ENCODE assay signal across 10 cellular contexts in the genomic region with DNA sequence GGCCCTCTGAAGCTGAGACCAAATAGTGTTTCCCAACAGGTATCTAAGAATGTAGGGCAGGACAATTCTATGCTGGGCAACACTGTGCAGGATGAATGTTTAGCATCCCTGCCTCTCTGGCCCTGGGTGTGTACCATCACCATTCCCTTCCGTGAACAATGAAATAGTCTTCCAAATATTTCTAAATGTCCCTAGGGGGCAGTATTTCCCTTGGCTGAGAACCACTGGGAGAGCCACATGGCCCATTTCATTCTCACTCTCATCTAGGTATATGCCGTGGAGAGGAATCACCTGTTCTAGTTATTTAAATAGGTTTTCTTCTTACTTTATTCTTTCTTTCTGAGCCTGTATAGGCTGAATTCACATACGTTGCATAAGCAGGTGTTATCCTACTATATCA.
DNase-seq lines count a peak whose midpoint lies in the region; ATAC-seq, FAIRE-seq and TF ChIP-seq lines count a peak whose summit lies in the region.
"Had no signal": no experiment of that assay in that cellular context is flagged by ENCODE, and none has a peak within 500 bp of the region (broad histone marks: within the 10 kb centered on the region; RNA-seq: fewer than 3 reads in every experiment).

No MANE protein-coding gene starts in this region.

- 59 to 65% (median 60%) methylated on average over 3 of the region's 3 CpGs for WGBS in small intestine, 3 donors

- TF ChIP-seq CTCF in dorsolateral prefrontal cortex (IDR thresholded peaks at IDR 0.05 in 54 of 56, conservative IDR thresholded peaks at IDR 0.05 in 2 of 56; ENCODE audit: low read depth in 1 of 56, partially characterized antibody in 56 of 56): peak in 55 of 56 donors; percentile 20 to 69 (median 53)

- DNase-seq in NCI-H2171 treated with DMSO at 0.1 percent for 48 hours (lab: John Stamatoyannopoulos, UW) (peak; percentile 10), NCI-H2171 (lab: John Stamatoyannopoulos, UW) (no peak), NCI-H2196 treated with DMSO at 0.1 percent for 48 hours (lab: John Stamatoyannopoulos, UW; ENCODE audit: unreplicated experiment) (peak; percentile 45), dorsolateral prefrontal cortex (peak in 1 of 10 donors; percentile 29), small intestine (peak; percentile 16), foreskin melanocyte (no peak)
- DNase-seq: activated T-cell treated with anti-CD3 and anti-CD28 coated beads, Interleukin-2, amount 50 U/mL, for 48 hours had no signal

- no peaks in the 10 kb centered on the region for H3K9me3 ChIP-seq in small intestine (ENCODE audit: control insufficient read depth, low read depth)

- H3K36me3 ChIP-seq in small intestine (ENCODE audit: control insufficient read depth in 2 of 2, insufficient read depth in 2 of 2, low read length in 2 of 2): no peaks in the 10 kb centered on the region
- H3K36me3 ChIP-seq: BLaER1 had no signal

- no peak for FAIRE-seq in small intestine (lab: Jason Lieb, UNC)

- H3K4me1 ChIP-seq in small intestine (ENCODE audit: control insufficient read depth in 2 of 2, insufficient read depth in 1 of 2, low read depth in 1 of 2, low read length in 1 of 2): no peaks in the 10 kb centered on the region
- H3K4me1 ChIP-seq: BLaER1 had no signal

- ATAC-seq in HG03460 (IDR thresholded peaks at IDR 0.05; ENCODE audit: unreplicated experiment) (no peak), GM21528 (IDR thresholded peaks at IDR 0.05; ENCODE audit: low FRiP score, unreplicated experiment) (no peak)

- intact Hi-C loops in dorsolateral prefrontal cortex (cut with DNase I): loop anchor here in 1 of 2 donors (10.0 kb wide), 1 partner anchor 820 kb away; no protein-coding TSS in a partner anchor

- H3K4me3 ChIP-seq in dorsolateral prefrontal cortex (no peak overlapping the region), small intestine (ENCODE audit: low read depth in 1 of 2, low read length in 2 of 2) (no peak overlapping the region)
- H3K4me3 ChIP-seq: BLaER1 had no signal

- H3K27ac ChIP-seq in dorsolateral prefrontal cortex (no peak overlapping the region), small intestine (ENCODE audit: low read depth in 1 of 2, low read length in 1 of 2) (no peak overlapping the region)
- H3K27ac ChIP-seq: BLaER1 had no signal

- H3K27me3 ChIP-seq in dorsolateral prefrontal cortex: no peaks in the 10 kb centered on the region
- H3K27me3 ChIP-seq in small intestine (ENCODE audit: control insufficient read depth in 2 of 2, insufficient read depth in 2 of 2, low read length in 2 of 2): peaks cover 0 to 2% of the 10 kb centered on the region in 2 donors
- H3K27me3 ChIP-seq: BLaER1 had no signal

Comparison
In these comparisons a context has a peak if more than half of its experiments do, and no peak if none do; other contexts are left out.
1. DNase-seq: peak in NCI-H2171 treated with DMSO at 0.1 percent for 48 hours (single experiment), NCI-H2196 treated with DMSO at 0.1 percent for 48 hours (single experiment) and small intestine (single experiment); none in NCI-H2171 (single experiment) and foreskin melanocyte (single experiment).